ENCODE assay signal across 11 cellular contexts in genomic region chr3:50323614-50324199, GRCh38. TPM values are rescaled to one million over a fixed set of nuclear protein-coding genes. Genes with fewer than 3 reads are reported as not detected.
DNase-seq lines count a peak whose midpoint lies in the region; ATAC-seq and TF ChIP-seq lines count a peak whose summit lies in the region.
"Had no signal": no experiment of that assay in that cellular context is flagged by ENCODE, and none has a peak within 500 bp of the region (broad histone marks: within the 10 kb centered on the region; RNA-seq: fewer than 3 reads in every experiment).

No MANE protein-coding gene starts in this region.

- H3K36me3 ChIP-seq in esophagus (ENCODE audit: control insufficient read depth in 2 of 2, insufficient read depth in 2 of 2, low read length in 1 of 2), result peaks cover 0 to 12% of the 10 kb centered on the region in 2 donors
- no peaks in the 10 kb centered on the region for H3K36me3 ChIP-seq in uterus
- H3K36me3 ChIP-seq: ovary had no signal

- WGBS in esophagus, 2 donors, result 54 to 63% methylated on average over 5 of the region's 5 CpGs

- peak overlapping the region; percentile 53 to 83 for H3K27ac ChIP-seq in esophagus (ENCODE audit: low read depth in 2 of 2, low read length in 1 of 2)
- peak overlapping the region; percentile 95 to 96 for H3K27ac ChIP-seq in uterus

- H3K4me1 Mint-ChIP-seq in activated naive CD4-positive, alpha-beta T cell treated with anti-CD3 and anti-CD28 coated beads for 36 hours (ENCODE audit: low read depth), result peaks cover 33% of the 10 kb centered on the region
- peaks cover 18 to 54% of the 10 kb centered on the region in 2 donors for H3K4me1 Mint-ChIP-seq in natural killer cell

- H3K27me3 Mint-ChIP-seq in activated naive CD4-positive, alpha-beta T cell treated with anti-CD3 and anti-CD28 coated beads for 36 hours (ENCODE audit: low read depth), result no peaks in the 10 kb centered on the region
- no peaks in the 10 kb centered on the region for H3K27me3 Mint-ChIP-seq in natural killer cell (ENCODE audit: low read depth in 2 of 2)

- intact Hi-C loops in activated naive CD4-positive, alpha-beta T cell treated with anti-CD3 and anti-CD28 coated beads for 36 hours (cut with micrococcal nuclease), result loop anchor here (1.0 to 5.0 kb wide), 2 partner anchors 49 to 131 kb away; partner anchors contain the start of gene GNAT1
- intact Hi-C loops in natural killer cell (cut with micrococcal nuclease), result no loop called here
- intact Hi-C loops in uterus (cut with DNase I; ENCODE audit: low total_unique reads), result no loop called here

- no peak overlapping the region for H3K4me3 ChIP-seq in esophagus (ENCODE audit: low read depth in 1 of 2, low read length in 2 of 2)
- no peak overlapping the region for H3K4me3 ChIP-seq in uterus
- H3K4me3 ChIP-seq: ovary had no signal

- H3K4me3 Mint-ChIP-seq in activated naive CD4-positive, alpha-beta T cell treated with anti-CD3 and anti-CD28 coated beads for 36 hours, result no peak overlapping the region
- no peak overlapping the region for H3K4me3 Mint-ChIP-seq in natural killer cell
- H3K4me3 Mint-ChIP-seq: activated T-cell treated with anti-CD3 and anti-CD28 coated beads, Interleukin-2, amount 50 U/mL, for 4 hours had no signal

- H3K9me3 Mint-ChIP-seq in activated naive CD4-positive, alpha-beta T cell treated with anti-CD3 and anti-CD28 coated beads for 36 hours, result no peaks in the 10 kb centered on the region
- H3K9me3 Mint-ChIP-seq in natural killer cell, result no peaks in the 10 kb centered on the region
- H3K9me3 Mint-ChIP-seq: activated T-cell treated with anti-CD3 and anti-CD28 coated beads, Interleukin-2, amount 50 U/mL, for 4 hours had no signal

- TF ChIP-seq CTCF in natural killer cell (IDR thresholded peaks at IDR 0.05) (no peak), uterus (IDR thresholded peaks at IDR 0.05) (peak in 1 of 4 experiments; percentile 21)

- peaks cover 0 to 25% of the 10 kb centered on the region in 2 donors for H3K4me1 ChIP-seq in esophagus (ENCODE audit: control insufficient read depth in 2 of 2, insufficient read depth in 2 of 2, low read length in 1 of 2)
- H3K4me1 ChIP-seq in uterus, result peaks cover 0 to 27% of the 10 kb centered on the region in 2 donors

- no peaks in the 10 kb centered on the region for H3K27me3 ChIP-seq in esophagus (ENCODE audit: control insufficient read depth in 1 of 2, insufficient read depth in 2 of 2, low read length in 2 of 2)
- no peaks in the 10 kb centered on the region for H3K27me3 ChIP-seq in uterus
- H3K27me3 ChIP-seq: ovary had no signal

- TF ChIP-seq POLR2A in uterus (IDR thresholded peaks at IDR 0.05), result no peak

- H3K36me3 Mint-ChIP-seq in activated naive CD4-positive, alpha-beta T cell treated with anti-CD3 and anti-CD28 coated beads for 36 hours (ENCODE audit: low read depth), result no peaks in the 10 kb centered on the region
- no peaks in the 10 kb centered on the region for H3K36me3 Mint-ChIP-seq in natural killer cell

- peak overlapping the region; percentile 30 for H3K27ac Mint-ChIP-seq in activated naive CD4-positive, alpha-beta T cell treated with anti-CD3 and anti-CD28 coated beads for 36 hours
- peak overlapping the region; percentile 50 to 64 for H3K27ac Mint-ChIP-seq in natural killer cell

- H3K9me3 ChIP-seq in esophagus (ENCODE audit: control insufficient read depth in 2 of 2, insufficient read depth in 1 of 2, low read depth in 1 of 2, low read length in 1 of 2), result no peaks in the 10 kb centered on the region
- H3K9me3 ChIP-seq in uterus, result no peaks in the 10 kb centered on the region
- H3K9me3 ChIP-seq: ovary had no signal

- no peak for DNase-seq in activated naive CD4-positive, alpha-beta T cell treated with anti-CD3 and anti-CD28 coated beads for 36 hours
- DNase-seq in activated naive CD4-positive, alpha-beta T cell treated with Interleukin-2 at 50 U/mL for 16 hours, result no peak
- DNase-seq in natural killer cell (no peak), uterus (peak; percentile 43 to 72)
- no peak for DNase-seq in activated CD4-positive, CD25-positive, alpha-beta regulatory T cell treated with anti-CD3 and anti-CD28 coated beads, Interleukin-2, amount 50 U/mL, for 72 hours
- no peak for DNase-seq in stimulated activated CD4-positive, alpha-beta T cell treated with anti-CD3 and anti-CD28 coated beads, Interleukin-2, amount 100 ng/mL, for 48 hours
- DNase-seq: NCI-H446 treated with DMSO at 0.1 percent for 48 hours had no signal

- CTCF ChIA-PET in activated naive CD4-positive, alpha-beta T cell treated with anti-CD3 and anti-CD28 coated beads for 36 hours (lab: Charles Lee), result interaction anchor here (0.7 to 5.7 kb wide), 11 partner anchors 9 to 60 kb away, joined by 3 to 31 read pairs (median 5); partner anchors contain the start of genes HYAL1, HYAL3, IFRD2 and NAA80

- ATAC-seq in natural killer cell (no peak), GM18519 (IDR thresholded peaks at IDR 0.05; ENCODE audit: low FRiP score, unreplicated experiment) (no peak)

RNA-seq across cellular contexts. Expression of gene HYAL2, which starts 1.2 kb away (rescaled TPM):
- 1 to 10 TPM; 1.5 to 2.1 TPM for total RNA-seq in activated naive CD4-positive, alpha-beta T cell treated with anti-CD3 and anti-CD28 coated beads for 36 hours
- polyA plus RNA-seq in esophagus, result 10 to 100 TPM; 25.6 to 43.1 TPM
- total RNA-seq in natural killer cell, result 1 to 10 TPM; 1.2 to 3.7 (median 3.1) TPM
- total RNA-seq in uterus, result 100 to 1,000 TPM; 112 to 289 (median 166) TPM

RNA-seq across cellular contexts. Expression of gene TUSC2, which starts 4.3 kb away (rescaled TPM):
- 10 to 100 TPM; 14.1 to 14.4 TPM for total RNA-seq in activated naive CD4-positive, alpha-beta T cell treated with anti-CD3 and anti-CD28 coated beads for 36 hours
- 10 to 100 TPM; 14.2 to 34.6 TPM for polyA plus RNA-seq in esophagus
- total RNA-seq in natural killer cell, result 10 to 100 TPM; 18.4 to 23.4 (median 21.3) TPM
- 10 to 100 TPM in 3 of 4 donors, 1 to 10 TPM in 1; 9.0 to 25.1 (median 21.3) TPM for total RNA-seq in uterus

RNA-seq across cellular contexts. Expression of gene RASSF1, which starts 16.9 kb away (rescaled TPM):
- total RNA-seq in activated naive CD4-positive, alpha-beta T cell treated with anti-CD3 and anti-CD28 coated beads for 36 hours, result 10 to 100 TPM; 37.5 to 38.5 TPM
- polyA plus RNA-seq in esophagus, result 10 to 100 TPM; 15.0 to 20.3 TPM
- total RNA-seq in natural killer cell, result 100 to 1,000 TPM; 298 to 329 (median 305) TPM
- 100 to 1,000 TPM in 1 of 4 donors, 10 to 100 TPM in 3; 42.1 to 114 (median 44.6) TPM for total RNA-seq in uterus

RNA-seq across cellular contexts. Expression of gene HYAL1, which starts 20.3 kb away (rescaled TPM):
- total RNA-seq in activated naive CD4-positive, alpha-beta T cell treated with anti-CD3 and anti-CD28 coated beads for 36 hours, result not detected
- polyA plus RNA-seq in esophagus, result 1 to 10 TPM; 3.2 to 4.2 TPM
- total RNA-seq in natural killer cell, result 1 to 10 TPM in 1 of 3 donors, under 1 TPM in 1, not detected in 1; 0.82 to 1.2 TPM
- total RNA-seq in uterus, result 10 to 100 TPM in 3 of 4 donors, 1 to 10 TPM in 1; 2.1 to 30.5 (median 22.1) TPM

RNA-seq across cellular contexts. Expression of gene ZMYND10, which starts 21.8 kb away (rescaled TPM):
- total RNA-seq in activated naive CD4-positive, alpha-beta T cell treated with anti-CD3 and anti-CD28 coated beads for 36 hours, result under 1 TPM; 0.54 to 0.57 TPM
- polyA plus RNA-seq in esophagus, result under 1 TPM; 0.29 to 0.35 TPM
- total RNA-seq in natural killer cell (1 to 10 TPM; 3.0 to 6.3 (median 3.5) TPM), uterus (10 to 100 TPM in 1 of 4 donors, 1 to 10 TPM in 3; 1.5 to 11.4 (median 4.9) TPM)

Comparison
In these comparisons a context has a peak if more than half of its experiments do, and no peak if none do; other contexts are left out.
1. DNase-seq: peak in uterus (2 of 2); none in activated naive CD4-positive, alpha-beta T cell treated with anti-CD3 and anti-CD28 coated beads for 36 hours (single experiment), activated naive CD4-positive, alpha-beta T cell treated with Interleukin-2 at 50 U/mL for 16 hours (single experiment), natural killer cell (single experiment), activated CD4-positive, CD25-positive, alpha-beta regulatory T cell treated with anti-CD3 and anti-CD28 coated beads, Interleukin-2, amount 50 U/mL, for 72 hours (single experiment) and stimulated activated CD4-positive, alpha-beta T cell treated with anti-CD3 and anti-CD28 coated beads, Interleukin-2, amount 100 ng/mL, for 48 hours (0 of 2).
2. RNA of gene HYAL2, which starts 1.2 kb away (total RNA-seq): 112 to 289 TPM in uterus; 1.2 to 3.7 TPM in natural killer cell and 1.5 to 2.1 TPM in activated naive CD4-positive, alpha-beta T cell treated with anti-CD3 and anti-CD28 coated beads for 36 hours; every median in the first group is over 10 times any median in the second.